Comparison of ENCODE assay signal across 8 cellular contexts in genomic region chr5:59040007-59040803, GRCh38.
DNase-seq lines count a peak whose midpoint lies in the region; ATAC-seq and TF ChIP-seq lines count a peak whose summit lies in the region.

No MANE protein-coding gene starts in this region.

- no peak for TF ChIP-seq POLR2A in tibial nerve (IDR thresholded peaks at IDR 0.05)

- H3K4me3 Mint-ChIP-seq in activated naive CD4-positive, alpha-beta T cell treated with anti-CD3 and anti-CD28 coated beads for 36 hours, result peak overlapping the region; percentile 94

- CTCF ChIA-PET in activated naive CD4-positive, alpha-beta T cell treated with anti-CD3 and anti-CD28 coated beads for 36 hours (lab: Charles Lee), result interaction anchor here (0.6 to 2.6 kb wide), 4 partner anchors 84 to 149 kb away, joined by 3 to 12 read pairs (median 4); no protein-coding TSS in a partner anchor

- H3K36me3 ChIP-seq in tibial nerve, result no peaks in the 10 kb centered on the region

- intact Hi-C loops in activated naive CD4-positive, alpha-beta T cell treated with anti-CD3 and anti-CD28 coated beads for 36 hours (cut with micrococcal nuclease), result no loop called here

- WGBS in tibial nerve, 2 donors, result 16 to 27% methylated on average over 14 of the region's 14 CpGs

- H3K27ac Mint-ChIP-seq in activated naive CD4-positive, alpha-beta T cell treated with anti-CD3 and anti-CD28 coated beads for 36 hours, result peak overlapping the region; percentile 10

- peak overlapping the region; percentile 56 to 71 (median 66) for H3K4me3 ChIP-seq in tibial nerve

- no peaks in the 10 kb centered on the region for H3K27me3 ChIP-seq in tibial nerve

- H3K27me3 Mint-ChIP-seq in activated naive CD4-positive, alpha-beta T cell treated with anti-CD3 and anti-CD28 coated beads for 36 hours (ENCODE audit: low read depth), result no peaks in the 10 kb centered on the region

- TF ChIP-seq CTCF in tibial nerve (IDR thresholded peaks at IDR 0.05), result no peak

- H3K9me3 ChIP-seq in tibial nerve, result no peaks in the 10 kb centered on the region

- TF ChIP-seq EP300 in tibial nerve (IDR thresholded peaks at IDR 0.05), result peak in 1 of 2 donors; percentile 84

- H3K9me3 Mint-ChIP-seq in activated naive CD4-positive, alpha-beta T cell treated with anti-CD3 and anti-CD28 coated beads for 36 hours, result peaks cover 3% of the 10 kb centered on the region

- DNase-seq in activated naive CD4-positive, alpha-beta T cell treated with anti-CD3 and anti-CD28 coated beads for 36 hours, result no peak
- no peak for DNase-seq in activated naive CD4-positive, alpha-beta T cell (lab: John Stamatoyannopoulos, UW)
- DNase-seq in amniotic epithelial cell (ENCODE audit: low read depth), result peak; percentile 88
- DNase-seq in left kidney (ENCODE audit: low read depth, low spot score), result peak; percentile 32
- peak in 1 of 2 donors; percentile 33 for DNase-seq in tibial nerve (ENCODE audit: low spot score in 2 of 2)
- no peak for DNase-seq in islet precursor cell
- DNase-seq in SHP77 treated with DMSO at 0.1 percent for 48 hours (lab: John Stamatoyannopoulos, UW), result no peak

- no peak for ATAC-seq in HG03280 (IDR thresholded peaks at IDR 0.05; ENCODE audit: unreplicated experiment)

- H3K27ac ChIP-seq in tibial nerve, result peak overlapping the region; percentile 47 to 83 (median 76)

- H3K4me1 ChIP-seq in tibial nerve, result peaks cover 0 to 57% (median 4%) of the 10 kb centered on the region in 4 donors

- peaks cover 31% of the 10 kb centered on the region for H3K36me3 Mint-ChIP-seq in activated naive CD4-positive, alpha-beta T cell treated with anti-CD3 and anti-CD28 coated beads for 36 hours (ENCODE audit: low read depth)

- peaks cover 37% of the 10 kb centered on the region for H3K4me1 Mint-ChIP-seq in activated naive CD4-positive, alpha-beta T cell treated with anti-CD3 and anti-CD28 coated beads for 36 hours (ENCODE audit: low read depth)

Comparison
In these comparisons a context has a peak if more than half of its experiments do, and no peak if none do; other contexts are left out.
1. DNase-seq: peak in amniotic epithelial cell (single experiment) and left kidney (single experiment); none in activated naive CD4-positive, alpha-beta T cell treated with anti-CD3 and anti-CD28 coated beads for 36 hours (single experiment), activated naive CD4-positive, alpha-beta T cell (0 of 4), islet precursor cell (single experiment) and SHP77 treated with DMSO at 0.1 percent for 48 hours (single experiment).